Comparison of ENCODE assay signal across 11 cellular contexts in genomic region chr6:28501259-28501658, GRCh38. TPM values are rescaled to one million over a fixed set of nuclear protein-coding genes. Genes with fewer than 3 reads are reported as not detected.
"Had no signal": no experiment of that assay in that cellular context is flagged by ENCODE, and none has a peak within 500 bp of the region (broad histone marks: within the 10 kb centered on the region; RNA-seq: fewer than 3 reads in every experiment).

No MANE protein-coding gene starts in this region.

- H3K27ac ChIP-seq: GM23248, HL-60, KMS-11 had no signal

- H3K9me3 ChIP-seq: HAP-1 had no signal

- H3K4me3 ChIP-seq: GM23248, HAP-1 had no signal

- DNase-seq: GM23248, GOT3, H7, HFFc6, IMR-90, KBM-7 had no signal

- H3K36me3 ChIP-seq: HAP-1 had no signal

RNA-seq across cellular contexts. Expression of gene GPX6, which starts 14.3 kb away (rescaled TPM):
- total RNA-seq: GM23248, H4, H7, HFFc6, HT1080, IMR-90 had no signal

RNA-seq across cellular contexts. Expression of gene GPX5, which starts 24.4 kb away (rescaled TPM):
- total RNA-seq: GM23248, H4, H7, HFFc6, HT1080, IMR-90 had no signal
